1 cellular context compared by ENCODE assay signal in genomic region chr11:108882211-108882831, GRCh38.
A peak's percentile ranks its signal among the peaks of the same experiment; 100 is the strongest.
TF ChIP-seq lines count a peak whose summit lies in the region.

No MANE protein-coding gene starts in this region.

TF ChIP-seq in HEK293, 187 proteins besides CTCF, POLR2A, EP300 and RAD21 (continued from another document):
- TF ChIP-seq ZNF704 (tag by site-specific recombination; IDR thresholded peaks at IDR 0.05) (no peak), ZIC2 (tag by site-specific recombination; IDR thresholded peaks at IDR 0.05) (no peak), ZNF248 (tag by site-specific recombination; IDR thresholded peaks at IDR 0.05) (no peak), ZNF561 (tag by site-specific recombination; IDR thresholded peaks at IDR 0.05; ENCODE audit: borderline replicate concordance) (no peak), ZNF48 (tag by site-specific recombination; IDR thresholded peaks at IDR 0.05) (no peak), ZNF600 (tag by site-specific recombination; IDR thresholded peaks at IDR 0.05) (no peak), ZFP41 (tag by site-specific recombination; IDR thresholded peaks at IDR 0.05; ENCODE audit: borderline replicate concordance) (no peak), ZNF76 (tag by site-specific recombination; IDR thresholded peaks at IDR 0.05; ENCODE audit: borderline replicate concordance, low read depth) (no peak), ZNF114 (tag by site-specific recombination; IDR thresholded peaks at IDR 0.05) (no peak), ZNF350 (tag by site-specific recombination; IDR thresholded peaks at IDR 0.05) (no peak), SP7 (tag by site-specific recombination; IDR thresholded peaks at IDR 0.05) (peak; percentile 31; the same call in 1 of the 2 replicates), ZNF518A (tag by site-specific recombination; conservative IDR thresholded peaks at IDR 0.05; ENCODE audit: low read depth) (no peak), ZNF24 (tag by site-specific recombination; IDR thresholded peaks at IDR 0.05) (no peak), ZNF214 (tag by site-specific recombination; IDR thresholded peaks at IDR 0.05; ENCODE audit: borderline replicate concordance) (no peak), ZNF843 (tag by site-specific recombination; IDR thresholded peaks at IDR 0.05) (0 out of 2 replicates have a peak, but pooled peaks have one; percentile 37), FEZF1 (tag by site-specific recombination; IDR thresholded peaks at IDR 0.05) (0 out of 2 replicates have a peak, but pooled peaks have one; percentile 17), ZNF621 (tag by site-specific recombination; IDR thresholded peaks at IDR 0.05) (no peak), ZNF426 (tag by site-specific recombination; IDR thresholded peaks at IDR 0.05) (no peak), ZNF416 (tag by site-specific recombination; IDR thresholded peaks at IDR 0.05) (no peak), ZBTB11 (tag by site-specific recombination; conservative IDR thresholded peaks at IDR 0.05; ENCODE audit: low read depth) (no peak), ZNF19 (tag by site-specific recombination; IDR thresholded peaks at IDR 0.05; ENCODE audit: low read depth) (no peak), ZBTB8A (tag by site-specific recombination; IDR thresholded peaks at IDR 0.05) (no peak), BCL6B (tag by site-specific recombination; IDR thresholded peaks at IDR 0.05) (no peak), ZBTB1 (tag by site-specific recombination; IDR thresholded peaks at IDR 0.05) (no peak), ZNF830 (tag by site-specific recombination; IDR thresholded peaks at IDR 0.05; ENCODE audit: low read depth) (no peak), ZNF701 (tag by site-specific recombination; IDR thresholded peaks at IDR 0.05) (no peak), ZNF16 (tag by site-specific recombination; IDR thresholded peaks at IDR 0.05; ENCODE audit: low read depth) (no peak), ZNF132 (tag by site-specific recombination; IDR thresholded peaks at IDR 0.05; ENCODE audit: borderline replicate concordance) (no peak), ZNF530 (tag by site-specific recombination; IDR thresholded peaks at IDR 0.05; ENCODE audit: low read depth) (no peak), ZBTB7A (tag by site-specific recombination; IDR thresholded peaks at IDR 0.05; ENCODE audit: low read depth) (no peak), KLF7 (tag by site-specific recombination; IDR thresholded peaks at IDR 0.05; ENCODE audit: borderline replicate concordance) (no peak), GLIS1 (tag by site-specific recombination; IDR thresholded peaks at IDR 0.05) (no peak)
- TF ChIP-seq, protein P1, sequence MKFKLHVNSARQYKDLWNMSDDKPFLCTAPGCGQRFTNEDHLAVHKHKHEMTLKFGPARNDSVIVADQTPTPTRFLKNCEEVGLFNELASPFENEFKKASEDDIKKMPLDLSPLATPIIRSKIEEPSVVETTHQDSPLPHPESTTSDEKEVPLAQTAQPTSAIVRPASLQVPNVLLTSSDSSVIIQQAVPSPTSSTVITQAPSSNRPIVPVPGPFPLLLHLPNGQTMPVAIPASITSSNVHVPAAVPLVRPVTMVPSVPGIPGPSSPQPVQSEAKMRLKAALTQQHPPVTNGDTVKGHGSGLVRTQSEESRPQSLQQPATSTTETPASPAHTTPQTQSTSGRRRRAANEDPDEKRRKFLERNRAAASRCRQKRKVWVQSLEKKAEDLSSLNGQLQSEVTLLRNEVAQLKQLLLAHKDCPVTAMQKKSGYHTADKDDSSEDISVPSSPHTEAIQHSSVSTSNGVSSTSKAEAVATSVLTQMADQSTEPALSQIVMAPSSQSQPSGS (tag by site-specific recombination; IDR thresholded peaks at IDR 0.05; ENCODE audit: low read depth): no peak
- TF ChIP-seq, protein P2, sequence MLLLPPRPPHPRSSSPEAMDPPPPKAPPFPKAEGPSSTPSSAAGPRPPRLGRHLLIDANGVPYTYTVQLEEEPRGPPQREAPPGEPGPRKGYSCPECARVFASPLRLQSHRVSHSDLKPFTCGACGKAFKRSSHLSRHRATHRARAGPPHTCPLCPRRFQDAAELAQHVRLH (tag by site-specific recombination; IDR thresholded peaks at IDR 0.05): no peak
- TF ChIP-seq, protein P3, sequence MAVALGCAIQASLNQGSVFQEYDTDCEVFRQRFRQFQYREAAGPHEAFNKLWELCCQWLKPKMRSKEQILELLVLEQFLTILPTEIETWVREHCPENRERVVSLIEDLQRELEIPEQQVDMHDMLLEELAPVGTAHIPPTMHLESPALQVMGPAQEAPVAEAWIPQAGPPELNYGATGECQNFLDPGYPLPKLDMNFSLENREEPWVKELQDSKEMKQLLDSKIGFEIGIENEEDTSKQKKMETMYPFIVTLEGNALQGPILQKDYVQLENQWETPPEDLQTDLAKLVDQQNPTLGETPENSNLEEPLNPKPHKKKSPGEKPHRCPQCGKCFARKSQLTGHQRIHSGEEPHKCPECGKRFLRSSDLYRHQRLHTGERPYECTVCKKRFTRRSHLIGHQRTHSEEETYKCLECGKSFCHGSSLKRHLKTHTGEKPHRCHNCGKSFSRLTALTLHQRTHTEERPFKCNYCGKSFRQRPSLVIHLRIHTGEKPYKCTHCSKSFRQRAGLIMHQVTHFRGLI (tag by site-specific recombination; IDR thresholded peaks at IDR 0.05): no peak
